Comparison of ENCODE assay signal across 26 cellular contexts in the genomic region with DNA sequence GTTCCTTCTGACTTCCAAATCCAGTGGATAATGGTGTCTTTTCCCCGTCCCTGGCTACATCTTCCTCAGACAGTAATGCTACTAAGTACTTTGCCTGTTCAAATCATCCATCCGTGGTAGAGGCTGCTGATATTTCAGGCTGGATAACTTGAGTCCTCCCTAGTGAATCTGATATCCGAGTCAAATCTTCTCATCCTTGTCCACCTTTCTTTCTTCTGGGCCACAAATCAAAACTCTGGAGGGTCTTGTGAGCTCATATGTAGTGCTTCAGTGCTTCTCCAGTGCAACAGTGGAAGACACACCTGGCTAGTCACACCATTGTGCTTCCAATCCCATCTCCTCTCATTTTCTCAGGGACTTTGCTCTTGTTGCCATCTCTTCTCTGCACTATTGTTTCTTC. TPM values are rescaled to one million over a fixed set of nuclear protein-coding genes. Genes with fewer than 3 reads are reported as not detected.
"Had no signal": no experiment of that assay in that cellular context is flagged by ENCODE, and none has a peak within 500 bp of the region (broad histone marks: within the 10 kb centered on the region; RNA-seq: fewer than 3 reads in every experiment).

No MANE protein-coding gene starts in this region.

- H3K27ac ChIP-seq: brain microvascular endothelial cell, colonic mucosa, esophagus squamous epithelium had no signal

- H3K36me3 Mint-ChIP-seq: activated naive CD8-positive, alpha-beta T cell had no signal

- DNase-seq: activated CD4-positive, alpha-beta T cell treated with anti-CD3 and anti-CD28 coated beads for 36 hours; activated CD4-positive, alpha-beta T cell treated with anti-CD3 and anti-CD28 coated beads, Interleukin-2, amount 50 U/mL, for 1 hour; activated CD4-positive, alpha-beta T cell treated with anti-CD3 and anti-CD28 coated beads, Interleukin-2, amount 50 U/mL, for 48 hours; activated CD4-positive, CD25-positive, alpha-beta regulatory T cell; activated CD4-positive, CD25-positive, alpha-beta regulatory T cell treated with anti-CD3 and anti-CD28 coated beads, Interleukin-2, amount 50 U/mL, for 72 hours; activated CD8-positive, alpha-beta memory T cell treated with anti-CD3 and anti-CD28 coated beads for 24 hours; activated CD8-positive, alpha-beta T cell treated with anti-CD3 and anti-CD28 coated beads for 36 hours; activated effector memory CD4-positive, alpha-beta T cell treated with Interleukin-2 at 50 U/mL for 16 hours; activated gamma-delta T cell treated with Interleukin-2 at 50 U/mL for 16 hours; activated naive CD4-positive, alpha-beta T cell treated with anti-CD3 and anti-CD28 coated beads, Interleukin-2, amount 50 U/mL, for 16 hours; activated naive CD4-positive, alpha-beta T cell treated with Interleukin-2 at 50 U/mL for 16 hours; activated T-cell treated with anti-CD3 and anti-CD28 coated beads, Interleukin-2, amount 50 U/mL, for 4 hours; amniotic stem cell; anterior cingulate cortex; brain microvascular endothelial cell; caudate nucleus; colonic mucosa; effector memory CD4-positive, alpha-beta T cell; endodermal cell; esophagus squamous epithelium; head of caudate nucleus; T-helper 2 cell had no signal

- H3K4me3 Mint-ChIP-seq: activated CD4-positive, alpha-beta T cell treated with anti-CD3 and anti-CD28 coated beads for 36 hours; activated CD8-positive, alpha-beta T cell treated with anti-CD3 and anti-CD28 coated beads for 36 hours; activated naive CD8-positive, alpha-beta T cell; activated T-cell treated with anti-CD3 and anti-CD28 coated beads, Interleukin-2, amount 50 U/mL, for 4 hours; activated T-helper 17 cell treated with anti-CD3 and anti-CD28 coated beads, Interleukin-2, amount 50 U/mL, for 72 hours; endodermal cell had no signal

- H3K27me3 ChIP-seq: brain microvascular endothelial cell, colonic mucosa, esophagus squamous epithelium had no signal

- H3K4me3 ChIP-seq: colonic mucosa, esophagus squamous epithelium had no signal

- H3K9me3 Mint-ChIP-seq: activated CD8-positive, alpha-beta T cell treated with anti-CD3 and anti-CD28 coated beads for 36 hours; activated T-cell treated with anti-CD3 and anti-CD28 coated beads, Interleukin-2, amount 50 U/mL, for 4 hours; activated T-helper 17 cell treated with anti-CD3 and anti-CD28 coated beads, Interleukin-2, amount 50 U/mL, for 72 hours had no signal

- H3K4me1 Mint-ChIP-seq: activated CD4-positive, alpha-beta T cell treated with anti-CD3 and anti-CD28 coated beads for 36 hours; activated T-helper 17 cell treated with anti-CD3 and anti-CD28 coated beads, Interleukin-2, amount 50 U/mL, for 72 hours; endodermal cell had no signal

- H3K9me3 ChIP-seq: colonic mucosa, esophagus squamous epithelium had no signal

- H3K36me3 ChIP-seq: brain microvascular endothelial cell, colonic mucosa, esophagus squamous epithelium had no signal

- H3K27ac Mint-ChIP-seq: activated CD4-positive, alpha-beta T cell treated with anti-CD3 and anti-CD28 coated beads for 36 hours; activated CD8-positive, alpha-beta T cell treated with anti-CD3 and anti-CD28 coated beads for 36 hours; activated naive CD8-positive, alpha-beta T cell; activated T-helper 17 cell treated with anti-CD3 and anti-CD28 coated beads, Interleukin-2, amount 50 U/mL, for 72 hours; endodermal cell had no signal

- H3K4me1 ChIP-seq: colonic mucosa, esophagus squamous epithelium had no signal

RNA-seq across cellular contexts. Expression of a gene that starts 11.3 kb away (rescaled TPM):
- total RNA-seq: activated CD4-positive, alpha-beta T cell treated with anti-CD3 and anti-CD28 coated beads for 36 hours; activated CD8-positive, alpha-beta T cell treated with anti-CD3 and anti-CD28 coated beads for 36 hours; activated T-cell treated with anti-CD3 and anti-CD28 coated beads, Interleukin-2, amount 50 U/mL, for 4 hours; chondrocyte; colonic mucosa; T-helper 1 cell treated with Interleukin-12 subunit alpha and Interleukin-12 subunit beta and Interleukin-4 antibody, amounts not matched to agents 30 ng/mL and 1 ng/mL, for 36 hours had no signal
